ENCODE assay signal across 13 cellular contexts in genomic region chr22:42431401-42432019, GRCh38. TPM values are rescaled to one million over a fixed set of nuclear protein-coding genes. Genes with fewer than 3 reads are reported as not detected.
DNase-seq lines count a peak whose midpoint lies in the region; ATAC-seq and TF ChIP-seq lines count a peak whose summit lies in the region.
"Had no signal": no experiment of that assay in that cellular context is flagged by ENCODE, and none has a peak within 500 bp of the region (broad histone marks: within the 10 kb centered on the region; RNA-seq: fewer than 3 reads in every experiment).

No MANE protein-coding gene starts in this region.

- no peaks in the 10 kb centered on the region for H3K4me1 Mint-ChIP-seq in CD4-positive, alpha-beta memory T cell

- no peak overlapping the region for H3K4me3 Mint-ChIP-seq in CD4-positive, alpha-beta memory T cell
- H3K4me3 Mint-ChIP-seq: activated T-cell treated with anti-CD3 and anti-CD28 coated beads, Interleukin-2, amount 50 U/mL, for 4 hours had no signal

- TF ChIP-seq CTCF in gastrocnemius medialis (IDR thresholded peaks at IDR 0.05 in 4 of 5, conservative IDR thresholded peaks at IDR 0.05 in 1 of 5): no peak

- peaks cover 15% of the 10 kb centered on the region for H3K4me1 ChIP-seq in NT2/D1 (ENCODE audit: insufficient read depth, insufficient read length)
- no peaks in the 10 kb centered on the region for H3K4me1 ChIP-seq in CD4-positive, alpha-beta memory T cell (ENCODE audit: insufficient read depth, low read length)
- H3K4me1 ChIP-seq in gastrocnemius medialis: no peaks in the 10 kb centered on the region
- no peaks in the 10 kb centered on the region for H3K4me1 ChIP-seq in aorta (ENCODE audit: control insufficient read depth in 1 of 2, insufficient read depth in 2 of 2, low read length in 2 of 2)
- H3K4me1 ChIP-seq: parathyroid adenoma had no signal

- no peaks in the 10 kb centered on the region for H3K9me3 Mint-ChIP-seq in CD4-positive, alpha-beta memory T cell
- H3K9me3 Mint-ChIP-seq: activated T-cell treated with anti-CD3 and anti-CD28 coated beads, Interleukin-2, amount 50 U/mL, for 4 hours had no signal

- 9% methylated on average over 13 to 17 of the region's 17 CpGs for WGBS in aorta, 2 donors

- peaks cover 9 to 15% of the 10 kb centered on the region in 2 donors for H3K27me3 Mint-ChIP-seq in CD4-positive, alpha-beta memory T cell

- in situ Hi-C loops in gastrocnemius medialis (cut with MboI; ENCODE audit: low sequenced_read_pairs in 4 of 4): loop anchor here (5.0 to 25.0 kb wide), 6 partner anchors 259 to 469 kb away; partner anchors contain the start of genes NDUFA6 (in 3 of the 4), SEPTIN3 (in 3 of the 4), SMIM45 (in 2 of the 4) and SMDT1 (in 1 of the 4)

- H3K27me3 ChIP-seq in NT2/D1 (ENCODE audit: insufficient read depth, insufficient read length) (peaks cover 13% of the 10 kb centered on the region), gastrocnemius medialis (peaks cover 18 to 33% (median 28%) of the 10 kb centered on the region in 3 donors), aorta (ENCODE audit: control insufficient read depth in 1 of 2, insufficient read depth in 2 of 2, low read length in 1 of 2) (no peaks in the 10 kb centered on the region)
- H3K27me3 ChIP-seq in CD4-positive, alpha-beta memory T cell (ENCODE audit: insufficient read depth, low read length): no peaks in the 10 kb centered on the region
- H3K27me3 ChIP-seq: ascending aorta had no signal

- peak; percentile 6 for DNase-seq in CD1c-positive myeloid dendritic cell (ENCODE audit: extremely low spot score)
- no peak for DNase-seq in NT2/D1 (ENCODE audit: low read depth, low spot score)
- DNase-seq in islet precursor cell: peak; percentile 47
- no peak for DNase-seq in CD4-positive, alpha-beta memory T cell
- DNase-seq in gastrocnemius medialis: no peak
- DNase-seq in 8988T: no peak
- no peak for DNase-seq in aorta
- DNase-seq: activated CD4-positive, CD25-positive, alpha-beta regulatory T cell treated with anti-CD3 and anti-CD28 coated beads, Interleukin-2, amount 50 U/mL, for 72 hours; activated T-cell treated with anti-CD3 and anti-CD28 coated beads, Interleukin-2, amount 50 U/mL, for 4 hours had no signal

- H3K27ac ChIP-seq in skin epidermis (peak overlapping the region in 20 of 21 experiments; percentile 16 to 88 (median 58)), gastrocnemius medialis (no peak overlapping the region), aorta (ENCODE audit: low read depth in 1 of 2, low read length in 2 of 2) (no peak overlapping the region)
- no peak overlapping the region for H3K27ac ChIP-seq in CD4-positive, alpha-beta memory T cell (ENCODE audit: low read depth, low read length)
- H3K27ac ChIP-seq: ascending aorta, parathyroid adenoma had no signal

- no peak overlapping the region for H3K27ac Mint-ChIP-seq in CD4-positive, alpha-beta memory T cell

- H3K4me3 ChIP-seq in NT2/D1 (ENCODE audit: insufficient read length, low read depth): no peak overlapping the region
- peak overlapping the region in 6 of 7 experiments; percentile 6 to 35 (median 18) for H3K4me3 ChIP-seq in skin epidermis
- H3K4me3 ChIP-seq in CD4-positive, alpha-beta memory T cell (ENCODE audit: low read length in 2 of 2): no peak overlapping the region
- H3K4me3 ChIP-seq in gastrocnemius medialis: peak overlapping the region in 2 of 4 donors; percentile 4 to 40
- H3K4me3 ChIP-seq in aorta (ENCODE audit: low read length in 2 of 2): no peak overlapping the region

- no peak for TF ChIP-seq POLR2A in gastrocnemius medialis (IDR thresholded peaks at IDR 0.05)

- POLR2A ChIA-PET in CD4-positive, alpha-beta memory T cell (lab: Charles Lee; ENCODE audit: partially characterized antibody): interaction anchor here (0.9 kb wide), 1 partner anchor 12 kb away, joined by 4 read pairs; no protein-coding TSS in a partner anchor

- H3K36me3 Mint-ChIP-seq in CD4-positive, alpha-beta memory T cell: no peaks in the 10 kb centered on the region

- H3K36me3 ChIP-seq in NT2/D1 (ENCODE audit: insufficient read depth, insufficient read length, low read length) (no peaks in the 10 kb centered on the region), gastrocnemius medialis (no peaks in the 10 kb centered on the region), aorta (ENCODE audit: control insufficient read depth in 1 of 2, insufficient read depth in 2 of 2, low read length in 1 of 2) (no peaks in the 10 kb centered on the region)
- H3K36me3 ChIP-seq in CD4-positive, alpha-beta memory T cell (ENCODE audit: insufficient read depth, low read length): no peaks in the 10 kb centered on the region
- H3K36me3 ChIP-seq: ascending aorta had no signal

- H3K9me3 ChIP-seq in NT2/D1 (ENCODE audit: insufficient read depth, low read length) (no peaks in the 10 kb centered on the region), gastrocnemius medialis (no peaks in the 10 kb centered on the region), aorta (ENCODE audit: control insufficient read depth, low read length) (no peaks in the 10 kb centered on the region)
- no peaks in the 10 kb centered on the region for H3K9me3 ChIP-seq in CD4-positive, alpha-beta memory T cell (ENCODE audit: control insufficient read depth in 1 of 2, low read length in 2 of 2)
- H3K9me3 ChIP-seq: ascending aorta had no signal

- CTCF ChIA-PET in CD4-positive, alpha-beta memory T cell (lab: Charles Lee; ENCODE audit: partially characterized antibody): interaction anchor here (0.6 to 2.2 kb wide), 4 partner anchors 13 to 340 kb away, joined by 3 to 6 read pairs (median 3); no protein-coding TSS in a partner anchor

- no peak for ATAC-seq in gastrocnemius medialis
- ATAC-seq in aorta (ENCODE audit: low FRiP score): no peak

- intact Hi-C loops in CD4-positive, alpha-beta memory T cell (cut with micrococcal nuclease): no loop called here
- intact Hi-C loops in gastrocnemius medialis (cut with DNase I; ENCODE audit: low total_unique reads) (no loop called here), aorta (cut with DNase I) (loop anchor here in 1 of 2 donors (10.0 kb wide), 2 partner anchors 167 to 467 kb away; partner anchors contain the start of gene SEPTIN3)

- H3K9ac ChIP-seq in NT2/D1 (ENCODE audit: insufficient read length, low read depth): peak overlapping the region; percentile 42
- H3K9ac ChIP-seq: parathyroid adenoma had no signal

RNA-seq across cellular contexts. Expression of gene NFAM1, which starts 0.7 kb away (rescaled TPM):
- total RNA-seq in CD4-positive, alpha-beta memory T cell: under 1 TPM; 0.29 to 0.55 TPM
- polyA plus RNA-seq in CD4-positive, alpha-beta memory T cell: under 1 TPM in 1 of 2 donors, not detected in 1; 0.05 TPM
- under 1 TPM in 3 of 4 donors, not detected in 1; 0.20 to 0.59 (median 0.58) TPM for total RNA-seq in gastrocnemius medialis
- total RNA-seq in aorta: 10 to 100 TPM in 1 of 2 donors, 1 to 10 TPM in 1; 5.3 to 10.5 TPM
- 1 to 10 TPM in 1 of 2 donors, under 1 TPM in 1; 0.38 to 2.6 TPM for polyA plus RNA-seq in aorta
- total RNA-seq: lung microvascular endothelial cell had no signal

Comparison
In these comparisons a context has a peak if more than half of its experiments do, and no peak if none do; other contexts are left out.
1. DNase-seq: peak in CD1c-positive myeloid dendritic cell (single experiment) and islet precursor cell (single experiment); none in NT2/D1 (single experiment), CD4-positive, alpha-beta memory T cell (0 of 5), gastrocnemius medialis (0 of 2), 8988T (single experiment) and aorta (0 of 2).
2. H3K4me3 ChIP-seq: peak in skin epidermis (6 of 7); none in NT2/D1 (single experiment), CD4-positive, alpha-beta memory T cell (0 of 2) and aorta (0 of 2).
3. H3K27ac ChIP-seq: peak in skin epidermis (20 of 21); none in CD4-positive, alpha-beta memory T cell (single experiment), gastrocnemius medialis (0 of 4) and aorta (0 of 2).